ENCODE assay signal across 22 cellular contexts in genomic region chr11:133984828-133985227, GRCh38.
"Had no signal": no experiment of that assay in that cellular context is flagged by ENCODE, and none has a peak within 500 bp of the region (broad histone marks: within the 10 kb centered on the region; RNA-seq: fewer than 3 reads in every experiment).

No MANE protein-coding gene starts in this region.

- H3K4me1 Mint-ChIP-seq: activated B cell treated with CpG ODN at 0.5 μM for 24 hours; activated CD4-positive, alpha-beta memory T cell treated with anti-CD3 and anti-CD28 coated beads, Interleukin-2, amount 10 ng/mL, durations not matched to agents 7 days and 5 days; natural killer cell had no signal

- DNase-seq: activated B cell treated with CpG ODN at 0.5 μM for 24 hours; activated CD4-positive, alpha-beta memory T cell treated with anti-CD3 and anti-CD28 coated beads, Interleukin-2, amount 10 ng/mL, durations not matched to agents 7 days and 5 days; activated CD4-positive, alpha-beta T cell treated with anti-CD3 and anti-CD28 coated beads for 4 hours; activated CD8-positive, alpha-beta memory T cell treated with anti-CD3 and anti-CD28 coated beads, Interleukin-2, amount 10 ng/mL, durations not matched to agents 7 days and 5 days; activated effector memory CD4-positive, alpha-beta T cell treated with Interleukin-2 at 50 U/mL for 16 hours; activated naive CD4-positive, alpha-beta T cell treated with anti-CD3 and anti-CD28 coated beads, Interleukin-2, amount 50 U/mL, for 16 hours; activated T-cell treated with anti-CD3 and anti-CD28 coated beads, Interleukin-2, amount 50 U/mL, for 1 hour; brain microvascular endothelial cell; central memory CD4-positive, alpha-beta T cell; colonic mucosa; foreskin keratinocyte; glutamatergic neuron; hippocampal formation; left colon; lower lobe of right lung; natural killer cell; stimulated activated CD4-positive, alpha-beta T cell treated with anti-CD3 and anti-CD28 coated beads, Interleukin-4, amount 100 ng/mL, for 1 hour; stimulated activated naive CD8-positive, alpha-beta T cell treated with anti-CD3 and anti-CD28 coated beads, Interleukin-15, amount 100 ng/mL, for 72 hours had no signal

- H2AFZ ChIP-seq: parathyroid adenoma had no signal

- H3K4me3 Mint-ChIP-seq: activated B cell treated with CpG ODN at 0.5 μM for 24 hours; activated CD4-positive, alpha-beta memory T cell treated with anti-CD3 and anti-CD28 coated beads, Interleukin-2, amount 10 ng/mL, durations not matched to agents 7 days and 5 days; activated CD8-positive, alpha-beta memory T cell treated with anti-CD3 and anti-CD28 coated beads, Interleukin-2, amount 10 ng/mL, durations not matched to agents 7 days and 5 days; natural killer cell; stimulated activated naive CD8-positive, alpha-beta T cell treated with anti-CD3 and anti-CD28 coated beads, Interleukin-15, amount 100 ng/mL, for 72 hours; type B pancreatic cell had no signal

- H3K4me1 ChIP-seq: colonic mucosa, foreskin keratinocyte, lower lobe of right lung, parathyroid adenoma had no signal

- H3K4me3 ChIP-seq: colonic mucosa, lower lobe of right lung, smooth muscle cell had no signal

- H3K36me3 Mint-ChIP-seq: activated CD8-positive, alpha-beta memory T cell treated with anti-CD3 and anti-CD28 coated beads, Interleukin-2, amount 10 ng/mL, durations not matched to agents 7 days and 5 days; natural killer cell; type B pancreatic cell had no signal

- H3K79me2 ChIP-seq: parathyroid adenoma had no signal

- H3K4me2 ChIP-seq: smooth muscle cell had no signal

- ATAC-seq: activated CD8-positive, alpha-beta memory T cell treated with anti-CD3 and anti-CD28 coated beads, Interleukin-2, amount 10 ng/mL, durations not matched to agents 7 days and 5 days; foreskin keratinocyte; left colon; lower lobe of right lung; natural killer cell; sciatic nerve; stimulated activated naive CD8-positive, alpha-beta T cell treated with anti-CD3 and anti-CD28 coated beads, Interleukin-15, amount 100 ng/mL, for 72 hours had no signal

- H3K27ac ChIP-seq: brain microvascular endothelial cell, colonic mucosa, foreskin keratinocyte, lower lobe of right lung, parathyroid adenoma had no signal

- H3K27me3 ChIP-seq: brain microvascular endothelial cell, colonic mucosa had no signal

- H3K9me3 Mint-ChIP-seq: activated B cell treated with CpG ODN at 0.5 μM for 24 hours; activated CD4-positive, alpha-beta memory T cell treated with anti-CD3 and anti-CD28 coated beads, Interleukin-2, amount 10 ng/mL, durations not matched to agents 7 days and 5 days; natural killer cell; stimulated activated naive CD8-positive, alpha-beta T cell treated with anti-CD3 and anti-CD28 coated beads, Interleukin-15, amount 100 ng/mL, for 72 hours; type B pancreatic cell had no signal

- H3K9me3 ChIP-seq: colonic mucosa, lower lobe of right lung had no signal

- H3K9ac ChIP-seq: parathyroid adenoma had no signal

- H3K36me3 ChIP-seq: brain microvascular endothelial cell, colonic mucosa, lower lobe of right lung had no signal
